Comparison of ENCODE assay signal across 10 cellular contexts in genomic region chr14:67821121-67821520, GRCh38. TPM values are rescaled to one million over a fixed set of nuclear protein-coding genes. Genes with fewer than 3 reads are reported as not detected.
DNase-seq lines count a peak whose midpoint lies in the region; ATAC-seq and TF ChIP-seq lines count a peak whose summit lies in the region.
"Had no signal": no experiment of that assay in that cellular context is flagged by ENCODE, and none has a peak within 500 bp of the region (broad histone marks: within the 10 kb centered on the region; RNA-seq: fewer than 3 reads in every experiment).

No MANE protein-coding gene starts in this region.

- H3K36me3 ChIP-seq in CD8-positive, alpha-beta T cell (ENCODE audit: insufficient read depth, low read length) = no peaks in the 10 kb centered on the region
- no peaks in the 10 kb centered on the region for H3K36me3 ChIP-seq in upper lobe of right lung
- H3K36me3 ChIP-seq: ovary had no signal

- no peaks in the 10 kb centered on the region for H3K9me3 ChIP-seq in CD8-positive, alpha-beta T cell (ENCODE audit: low read length)
- H3K9me3 ChIP-seq in upper lobe of right lung = no peaks in the 10 kb centered on the region
- H3K9me3 ChIP-seq: ovary had no signal

- no peak overlapping the region for H3K27ac ChIP-seq in CD8-positive, alpha-beta T cell (ENCODE audit: low read depth, low read length)
- peak overlapping the region; percentile 67; the same call in 1 of the 2 replicates for H3K27ac ChIP-seq in HL-60 (replicated peaks)
- H3K27ac ChIP-seq in upper lobe of right lung = no peak overlapping the region
- H3K27ac ChIP-seq: ovary had no signal

- no peak overlapping the region for H3K27ac Mint-ChIP-seq in CD8-positive, alpha-beta T cell
- H3K27ac Mint-ChIP-seq in activated naive CD8-positive, alpha-beta T cell treated with anti-CD3 and anti-CD28 coated beads for 36 hours = peak overlapping the region; percentile 97
- peak overlapping the region; percentile 90 to 97 for H3K27ac Mint-ChIP-seq in natural killer cell treated with Interleukin-12 subunit alpha and Interleukin-12 subunit beta and Interleukin-15 and Interleukin-18, amount 100 ng/mL, for 72 hours

- no peak for TF ChIP-seq CTCF in CD8-positive, alpha-beta T cell (IDR thresholded peaks at IDR 0.05)
- TF ChIP-seq CTCF in HL-60 (IDR thresholded peaks at IDR 0.05; ENCODE audit: insufficient read depth, low read length) = no peak
- no peak for TF ChIP-seq CTCF in upper lobe of right lung (IDR thresholded peaks at IDR 0.05)

- H3K4me1 ChIP-seq in CD8-positive, alpha-beta T cell (ENCODE audit: insufficient read depth, low read length) = peaks cover 14% of the 10 kb centered on the region
- peaks cover 4% of the 10 kb centered on the region for H3K4me1 ChIP-seq in upper lobe of right lung

- no peaks in the 10 kb centered on the region for H3K9me3 Mint-ChIP-seq in CD8-positive, alpha-beta T cell
- no peaks in the 10 kb centered on the region for H3K9me3 Mint-ChIP-seq in activated naive CD8-positive, alpha-beta T cell treated with anti-CD3 and anti-CD28 coated beads for 36 hours
- no peaks in the 10 kb centered on the region for H3K9me3 Mint-ChIP-seq in natural killer cell treated with Interleukin-12 subunit alpha and Interleukin-12 subunit beta and Interleukin-15 and Interleukin-18, amount 100 ng/mL, for 72 hours

- H3K4me3 Mint-ChIP-seq in CD8-positive, alpha-beta T cell = peak overlapping the region; percentile 98
- peak overlapping the region; percentile 93 for H3K4me3 Mint-ChIP-seq in activated naive CD8-positive, alpha-beta T cell treated with anti-CD3 and anti-CD28 coated beads for 36 hours
- H3K4me3 Mint-ChIP-seq in natural killer cell treated with Interleukin-12 subunit alpha and Interleukin-12 subunit beta and Interleukin-15 and Interleukin-18, amount 100 ng/mL, for 72 hours = peak overlapping the region; percentile 97

- no peaks in the 10 kb centered on the region for H3K27me3 ChIP-seq in CD8-positive, alpha-beta T cell (ENCODE audit: insufficient read depth, low read length)
- H3K27me3 ChIP-seq in HL-60 (ENCODE audit: insufficient read depth, poor library complexity, severe bottlenecking) (no peaks in the 10 kb centered on the region), upper lobe of right lung (no peaks in the 10 kb centered on the region)
- H3K27me3 ChIP-seq: ovary had no signal

- POLR2A ChIA-PET in CD8-positive, alpha-beta T cell (lab: Charles Lee) = no interaction called here

- no peak for ATAC-seq in CD8-positive, alpha-beta T cell
- ATAC-seq in natural killer cell treated with Interleukin-12 subunit alpha and Interleukin-12 subunit beta and Interleukin-15 and Interleukin-18, amount 100 ng/mL, for 72 hours = no peak
- no peak for ATAC-seq in HG03097 (IDR thresholded peaks at IDR 0.05; ENCODE audit: low FRiP score, unreplicated experiment)
- no peak for ATAC-seq in left colon
- no peak for ATAC-seq in upper lobe of right lung

- H3K4me1 Mint-ChIP-seq in CD8-positive, alpha-beta T cell (ENCODE audit: low read depth) = peaks cover 32% of the 10 kb centered on the region
- H3K4me1 Mint-ChIP-seq in activated naive CD8-positive, alpha-beta T cell treated with anti-CD3 and anti-CD28 coated beads for 36 hours = peaks cover 16% of the 10 kb centered on the region
- H3K4me1 Mint-ChIP-seq in natural killer cell treated with Interleukin-12 subunit alpha and Interleukin-12 subunit beta and Interleukin-15 and Interleukin-18, amount 100 ng/mL, for 72 hours (ENCODE audit: low read depth in 2 of 2) = peaks cover 23 to 30% of the 10 kb centered on the region in 2 donors

- intact Hi-C loops in CD8-positive, alpha-beta T cell (cut with DNase I, micrococcal nuclease) = no loop called here
- intact Hi-C loops in left colon (cut with DNase I, micrococcal nuclease) (no loop called here), upper lobe of right lung (cut with DNase I) (no loop called here)

- H3K27me3 Mint-ChIP-seq in CD8-positive, alpha-beta T cell (ENCODE audit: low read depth) = no peaks in the 10 kb centered on the region
- H3K27me3 Mint-ChIP-seq in activated naive CD8-positive, alpha-beta T cell treated with anti-CD3 and anti-CD28 coated beads for 36 hours = no peaks in the 10 kb centered on the region
- H3K27me3 Mint-ChIP-seq in natural killer cell treated with Interleukin-12 subunit alpha and Interleukin-12 subunit beta and Interleukin-15 and Interleukin-18, amount 100 ng/mL, for 72 hours = no peaks in the 10 kb centered on the region

- H3K4me3 ChIP-seq in CD8-positive, alpha-beta T cell (ENCODE audit: low read depth, low read length) = no peak overlapping the region
- H3K4me3 ChIP-seq in HL-60 (replicated peaks; ENCODE audit: insufficient read depth, low read length) = no peak overlapping the region
- no peak overlapping the region for H3K4me3 ChIP-seq in upper lobe of right lung
- H3K4me3 ChIP-seq: ovary had no signal

- no peak for DNase-seq in CD8-positive, alpha-beta T cell
- DNase-seq in HL-60 (ENCODE audit: low read depth in 1 of 2, low spot score in 1 of 2) = no peak
- DNase-seq in activated naive CD8-positive, alpha-beta T cell treated with anti-CD3 and anti-CD28 coated beads for 36 hours = no peak
- no peak for DNase-seq in natural killer cell treated with Interleukin-12 subunit alpha and Interleukin-12 subunit beta and Interleukin-15 and Interleukin-18, amount 100 ng/mL, for 72 hours (ENCODE audit: low spot score)
- no peak for DNase-seq in pons (ENCODE audit: low spot score)
- no peak for DNase-seq in left colon
- DNase-seq in upper lobe of right lung = no peak
- DNase-seq: NCI-H1092 treated with DMSO at 0.1 percent for 48 hours, ovary had no signal

- H3K36me3 Mint-ChIP-seq in CD8-positive, alpha-beta T cell = peaks cover 29% of the 10 kb centered on the region
- peaks cover 2% of the 10 kb centered on the region for H3K36me3 Mint-ChIP-seq in activated naive CD8-positive, alpha-beta T cell treated with anti-CD3 and anti-CD28 coated beads for 36 hours
- H3K36me3 Mint-ChIP-seq in natural killer cell treated with Interleukin-12 subunit alpha and Interleukin-12 subunit beta and Interleukin-15 and Interleukin-18, amount 100 ng/mL, for 72 hours = no peaks in the 10 kb centered on the region

- CTCF ChIA-PET in CD8-positive, alpha-beta T cell (lab: Charles Lee) = no interaction called here

RNA-seq across cellular contexts. Expression of gene RAD51B, which starts 1.5 kb away (rescaled TPM):
- total RNA-seq in CD8-positive, alpha-beta T cell = 10 to 100 TPM; 14.3 to 17.3 TPM
- total RNA-seq in activated naive CD8-positive, alpha-beta T cell treated with anti-CD3 and anti-CD28 coated beads for 36 hours = 10 to 100 TPM; 27.4 to 31.6 TPM
- 10 to 100 TPM; 31.1 to 67.3 TPM for total RNA-seq in natural killer cell treated with Interleukin-12 subunit alpha and Interleukin-12 subunit beta and Interleukin-15 and Interleukin-18, amount 100 ng/mL, for 72 hours
- total RNA-seq in left colon = 10 to 100 TPM; 13.7 to 16.8 TPM
- total RNA-seq in upper lobe of right lung = 11.5 TPM

RNA-seq across cellular contexts. Expression of gene ZFYVE26, which starts 4.7 kb away (rescaled TPM):
- 10 to 100 TPM; 20.4 to 21.4 TPM for total RNA-seq in CD8-positive, alpha-beta T cell
- total RNA-seq in activated naive CD8-positive, alpha-beta T cell treated with anti-CD3 and anti-CD28 coated beads for 36 hours = 10 to 100 TPM; 18.2 to 20.0 TPM
- total RNA-seq in natural killer cell treated with Interleukin-12 subunit alpha and Interleukin-12 subunit beta and Interleukin-15 and Interleukin-18, amount 100 ng/mL, for 72 hours = 10 to 100 TPM; 25.4 to 38.0 TPM
- total RNA-seq in left colon = 10 to 100 TPM; 19.9 to 20.7 TPM
- total RNA-seq in upper lobe of right lung = 42.9 TPM
